Comparison of ENCODE assay signal across 8 cellular contexts in the genomic region with DNA sequence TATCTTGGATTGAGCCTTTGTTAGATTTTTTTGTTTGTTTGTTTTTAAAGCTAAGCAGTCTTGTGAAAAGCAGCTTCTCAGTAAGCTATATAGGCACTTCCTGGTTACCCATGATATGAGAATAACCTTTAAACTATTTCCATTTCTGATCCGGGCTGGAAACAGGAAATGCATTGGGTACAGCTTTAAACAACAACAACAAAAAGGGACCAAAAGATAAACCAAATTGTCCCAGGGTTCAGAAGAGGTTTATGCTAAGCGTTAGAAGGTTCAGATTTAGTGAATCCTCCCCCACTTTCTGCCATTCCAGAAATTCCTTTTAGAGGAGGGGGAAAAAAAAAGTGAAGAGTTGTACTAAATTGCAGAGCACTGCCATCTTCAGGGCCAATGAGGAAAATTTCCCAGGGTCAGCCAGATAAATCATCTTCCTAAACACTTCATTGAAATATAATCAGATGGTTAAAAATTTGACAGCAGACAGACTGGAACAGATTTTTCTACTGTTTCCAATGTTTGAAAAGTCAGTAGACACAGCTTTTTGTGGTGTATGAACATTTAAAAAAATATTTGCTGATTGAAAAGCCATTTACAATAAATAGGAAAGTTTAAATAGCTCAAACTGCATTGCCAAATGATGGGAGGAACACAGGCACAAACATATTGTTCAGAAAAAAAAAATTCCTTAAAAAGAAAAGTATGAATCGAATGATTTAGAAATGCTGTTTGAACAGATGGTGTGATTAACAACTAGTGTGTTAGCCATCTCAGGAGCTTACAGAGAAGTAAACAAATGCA.
A peak's percentile ranks its signal among the peaks of the same experiment; 100 is the strongest.
DNase-seq lines count a peak whose midpoint lies in the region; ATAC-seq lines count a peak whose summit lies in the region.

No MANE protein-coding gene starts in this region.

- H3K27ac ChIP-seq in skeletal muscle tissue (ENCODE audit: low read depth, low read length) = peak overlapping the region; percentile 70

- DNase-seq in NOMO-1 (lab: John Stamatoyannopoulos, UW; ENCODE audit: unreplicated experiment in 2 of 2) = peak; percentile 28 to 57
- DNase-seq in NOMO-1 treated with dmso at 0.1 percent for 144 hours (lab: John Stamatoyannopoulos, UW; ENCODE audit: unreplicated experiment) = no peak
- peak; percentile 69 for DNase-seq in NCI-H2029 (lab: John Stamatoyannopoulos, UW)
- peak; percentile 69 for DNase-seq in amniotic stem cell (lab: John Stamatoyannopoulos, UW)
- peak; percentile 82 for DNase-seq in iPS DF 19.7 (ENCODE audit: low read depth, low spot score)
- DNase-seq in stimulated activated CD4-positive, alpha-beta T cell treated with anti-CD3 and anti-CD28 coated beads, Interleukin-1b, Interleukin-23, amount 100 ng/mL, for 48 hours = no peak

- H3K4me3 ChIP-seq in skeletal muscle tissue (ENCODE audit: low read length in 3 of 3) = peak overlapping the region in 2 of 3 donors; percentile 24 to 25

- no peaks in the 10 kb centered on the region for H3K27me3 ChIP-seq in skeletal muscle tissue (ENCODE audit: control insufficient read depth in 3 of 3, insufficient read depth in 3 of 3, low read length in 3 of 3)

- H3K9me3 ChIP-seq in skeletal muscle tissue (ENCODE audit: control insufficient read depth in 3 of 3, low read length in 3 of 3) = no peaks in the 10 kb centered on the region

- H3K4me1 ChIP-seq in skeletal muscle tissue (ENCODE audit: control insufficient read depth in 3 of 3, insufficient read depth in 3 of 3, low read length in 3 of 3) = no peaks in the 10 kb centered on the region

- no peak for ATAC-seq in HG03520 (IDR thresholded peaks at IDR 0.05; ENCODE audit: unreplicated experiment)

- no peak overlapping the region for H3K9ac ChIP-seq in skeletal muscle tissue (ENCODE audit: low read depth in 1 of 3, low read length in 3 of 3)

- H3K36me3 ChIP-seq in skeletal muscle tissue (ENCODE audit: control insufficient read depth in 3 of 3, insufficient read depth in 3 of 3, low read length in 3 of 3) = no peaks in the 10 kb centered on the region

Comparison
In these comparisons a context has a peak if more than half of its experiments do, and no peak if none do; other contexts are left out.
1. DNase-seq: peak in NOMO-1 (2 of 2), NCI-H2029 (single experiment), amniotic stem cell (single experiment) and iPS DF 19.7 (single experiment); none in NOMO-1 treated with dmso at 0.1 percent for 144 hours (single experiment) and stimulated activated CD4-positive, alpha-beta T cell treated with anti-CD3 and anti-CD28 coated beads, Interleukin-1b, Interleukin-23, amount 100 ng/mL, for 48 hours (single experiment).